ENCODE assay signal across 17 cellular contexts in the genomic region with DNA sequence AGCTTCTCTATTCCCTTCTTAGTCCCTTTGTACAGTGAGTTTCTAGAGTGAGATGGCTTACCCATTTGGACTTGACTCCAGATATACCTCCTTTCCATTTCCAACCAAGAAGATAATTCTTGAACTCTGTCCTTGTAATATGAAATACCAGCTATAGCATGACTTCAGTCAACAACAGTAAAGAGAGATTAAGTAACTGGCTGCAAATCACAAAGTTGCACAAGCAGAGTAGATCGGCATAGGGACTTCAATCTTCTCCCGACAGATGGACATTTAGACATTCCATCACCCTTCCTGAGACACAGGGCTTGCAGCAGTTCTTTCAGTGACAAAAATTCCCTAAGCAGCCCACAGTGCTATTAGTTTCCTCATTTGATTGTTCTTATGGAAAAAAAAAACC. TPM values are rescaled to one million over a fixed set of nuclear protein-coding genes. Genes with fewer than 3 reads are reported as not detected.
DNase-seq lines count a peak whose midpoint lies in the region; ATAC-seq and TF ChIP-seq lines count a peak whose summit lies in the region.
"Had no signal": no experiment of that assay in that cellular context is flagged by ENCODE, and none has a peak within 500 bp of the region (broad histone marks: within the 10 kb centered on the region; RNA-seq: fewer than 3 reads in every experiment).

No MANE protein-coding gene starts in this region.

- no peak for DNase-seq in CD4-positive, alpha-beta T cell
- DNase-seq in PC-3 (no peak), dermis blood vessel endothelial cell (peak; percentile 37), natural killer cell (no peak), GM10248 (ENCODE audit: extremely low spot score) (no peak), Right ventricle myocardium superior (no peak)
- DNase-seq: activated CD4-positive, alpha-beta T cell treated with anti-CD3 and anti-CD28 coated beads, Interleukin-2, amount 50 U/mL, for 1 hour; activated gamma-delta T cell treated with Interleukin-2 at 50 U/mL for 16 hours; kidney glomerular epithelial cell; NCI-H2029; NCI-H526 treated with DMSO at 0.1 percent for 48 hours; RPMI8226; T-helper 9 cell had no signal

- H3K9ac ChIP-seq in PC-3 (ENCODE audit: low read length): no peak overlapping the region

- H3K79me2 ChIP-seq in PC-3 (ENCODE audit: low read length): peaks cover 84% of the 10 kb centered on the region

- no peak for ATAC-seq in CD4-positive, alpha-beta T cell (ENCODE audit: poor library complexity)
- ATAC-seq in PC-3 (no peak), natural killer cell (no peak), GM18909 (IDR thresholded peaks at IDR 0.05; ENCODE audit: poor library complexity, unreplicated experiment) (no peak), Right ventricle myocardium superior (ENCODE audit: poor library complexity) (no peak)

- H4K20me1 ChIP-seq in PC-3 (ENCODE audit: low read length): no peaks in the 10 kb centered on the region

- peak overlapping the region; percentile 57 for H3K27ac Mint-ChIP-seq in CD4-positive, alpha-beta T cell
- H3K27ac Mint-ChIP-seq in natural killer cell: peak overlapping the region; percentile 84 to 93
- H3K27ac Mint-ChIP-seq: progenitor cell of endocrine pancreas had no signal

- H3K9me2 ChIP-seq in PC-3 (replicated peaks; ENCODE audit: low read length): no peaks in the 10 kb centered on the region

- no TSS peak for BruUV-seq in PC-3 (replicated peaks; lab: Mats Ljungman, UMichigan)

- peak overlapping the region; percentile 38 for H3K4me3 Mint-ChIP-seq in CD4-positive, alpha-beta T cell
- peak overlapping the region; percentile 85 for H3K4me3 Mint-ChIP-seq in natural killer cell

- CTCF ChIA-PET in CD4-positive, alpha-beta T cell (lab: Charles Lee): interaction anchor here (1.2 to 2.4 kb wide), 6 partner anchors 10 to 83 kb away, joined by 3 to 9 read pairs (median 4); no protein-coding TSS in a partner anchor
- CTCF ChIA-PET in PC-3 (lab: Charles Lee) (no interaction called here), GM10248 (lab: Yijun Ruan, JAX) (interaction anchor here (1.1 to 9.8 kb wide), 9 partner anchors 10 to 58 kb away, joined by 3 to 48 read pairs (median 5); no protein-coding TSS in a partner anchor)

- peak overlapping the region; percentile 64 for H3K4me2 ChIP-seq in PC-3 (ENCODE audit: low read length)

- H3K36me3 Mint-ChIP-seq in CD4-positive, alpha-beta T cell (ENCODE audit: low read depth): peaks cover 19% of the 10 kb centered on the region
- no peaks in the 10 kb centered on the region for H3K36me3 Mint-ChIP-seq in natural killer cell

- H3K27me3 Mint-ChIP-seq in CD4-positive, alpha-beta T cell: no peaks in the 10 kb centered on the region
- no peaks in the 10 kb centered on the region for H3K27me3 Mint-ChIP-seq in natural killer cell (ENCODE audit: low read depth in 2 of 2)
- H3K27me3 Mint-ChIP-seq: progenitor cell of endocrine pancreas had no signal

- no peaks in the 10 kb centered on the region for H3K9me3 Mint-ChIP-seq in CD4-positive, alpha-beta T cell
- H3K9me3 Mint-ChIP-seq in natural killer cell: no peaks in the 10 kb centered on the region

- H3K27me3 ChIP-seq in CD4-positive, alpha-beta T cell (ENCODE audit: control insufficient read depth, insufficient read depth, low read length): no peaks in the 10 kb centered on the region
- H3K27me3 ChIP-seq in PC-3 (ENCODE audit: low read length): no peaks in the 10 kb centered on the region
- H3K27me3 ChIP-seq: tibial nerve had no signal

- H3K4me3 ChIP-seq in PC-3 (ENCODE audit: low read length): no peak overlapping the region
- H3K4me3 ChIP-seq: tibial nerve had no signal

- peaks cover 5% of the 10 kb centered on the region for H3F3A ChIP-seq in PC-3 (ENCODE audit: low read length, unreplicated experiment)

- no peak for TF ChIP-seq CTCF in CD4-positive, alpha-beta T cell (IDR thresholded peaks at IDR 0.05)
- TF ChIP-seq CTCF in PC-3 (conservative IDR thresholded peaks at IDR 0.05; ENCODE audit: low read depth, low read length) (no peak), natural killer cell (IDR thresholded peaks at IDR 0.05) (no peak), GM10248 (IDR thresholded peaks at IDR 0.05; ENCODE audit: control extremely low read depth, extremely low read depth, low read depth, missing control alignments) (no peak)

- POLR2A ChIA-PET in CD4-positive, alpha-beta T cell (lab: Charles Lee): interaction anchor here (0.9 to 2.6 kb wide), 3 partner anchors 41 to 149 kb away, joined by 3 to 19 read pairs (median 3); a partner anchor contains a TSS
- POLR2A ChIA-PET in PC-3 (lab: Charles Lee; ENCODE audit: unreplicated experiment) (no interaction called here), GM10248 (lab: Yijun Ruan, JAX) (no interaction called here)

- peaks cover 53% of the 10 kb centered on the region for H3K4me1 ChIP-seq in PC-3 (ENCODE audit: insufficient read depth, low read length)

- H3K4me1 Mint-ChIP-seq in CD4-positive, alpha-beta T cell (ENCODE audit: low read depth): peaks cover 99% of the 10 kb centered on the region
- peaks cover 95 to 96% of the 10 kb centered on the region in 2 donors for H3K4me1 Mint-ChIP-seq in natural killer cell

- H3K9me3 ChIP-seq in CD4-positive, alpha-beta T cell (ENCODE audit: control insufficient read depth, low read length): no peaks in the 10 kb centered on the region
- H3K9me3 ChIP-seq in PC-3 (ENCODE audit: low read length): no peaks in the 10 kb centered on the region
- H3K9me3 ChIP-seq: Caco-2, tibial nerve had no signal

- no peak overlapping the region for H3K27ac ChIP-seq in CD4-positive, alpha-beta T cell (ENCODE audit: low read depth, low read length)
- peak overlapping the region; percentile 73 for H3K27ac ChIP-seq in PC-3 (ENCODE audit: low read length)
- H3K27ac ChIP-seq: tibial nerve had no signal

- no peak overlapping the region for H2AFZ ChIP-seq in PC-3 (ENCODE audit: low read length)

- intact Hi-C loops in CD4-positive, alpha-beta T cell (cut with DNase I, micrococcal nuclease): loop anchor here (2.0 to 10.0 kb wide), 6 partner anchors 15 to 83 kb away; no protein-coding TSS in a partner anchor
- intact Hi-C loops in PC-3 (cut with micrococcal nuclease): no loop called here
- intact Hi-C loops in natural killer cell (cut with micrococcal nuclease): loop anchor here (1.0 to 2.0 kb wide), 3 partner anchors 23 to 57 kb away; no protein-coding TSS in a partner anchor
- intact Hi-C loops in Right ventricle myocardium superior (cut with DNase I): no loop called here

- no peaks in the 10 kb centered on the region for H3K36me3 ChIP-seq in PC-3 (ENCODE audit: low read depth, low read length)
- H3K36me3 ChIP-seq: tibial nerve had no signal

RNA-seq across cellular contexts. Expression of a gene that starts 44.6 kb away (rescaled TPM):
- total RNA-seq in CD4-positive, alpha-beta T cell: 100 to 1,000 TPM; 240 to 252 TPM
- total RNA-seq in PC-3 (2014; rRNA removed) (44.1 and 52.2 TPM in 2 replicates), dermis blood vessel endothelial cell (254 and 314 TPM in 2 replicates), natural killer cell (100 to 1,000 TPM; 507 to 626 (median 526) TPM), Right ventricle myocardium superior (94.1 TPM)

Comparison
In these comparisons a context has a peak if more than half of its experiments do, and no peak if none do; other contexts are left out.
1. intact Hi-C loops: an anchor here in CD4-positive, alpha-beta T cell (2.0 to 10.0 kb wide) and natural killer cell (1.0 to 2.0 kb wide); none called in PC-3 and Right ventricle myocardium superior.